In genomic region chr4:40020221-40020620, GRCh38 we compare ENCODE assay signal across 27 cellular contexts.
"Had no signal": no experiment of that assay in that cellular context is flagged by ENCODE, and none has a peak within 500 bp of the region (broad histone marks: within the 10 kb centered on the region; RNA-seq: fewer than 3 reads in every experiment).

No MANE protein-coding gene starts in this region.

- H3K4me3 ChIP-seq: stomach, suprapubic skin, testis, thoracic aorta, thyroid gland, tibial artery, tibial nerve, transverse colon, upper lobe of left lung, upper lobe of right lung, uterus, vagina had no signal

- H3K9me3 ChIP-seq: stomach, suprapubic skin, testis, thoracic aorta, thyroid gland, tibial artery, tibial nerve, transverse colon, upper lobe of left lung, upper lobe of right lung, uterus, vagina had no signal

- H3K27ac Mint-ChIP-seq: stimulated activated effector memory CD8-positive, alpha-beta T cell treated with anti-CD3 and anti-CD28 coated beads, Interleukin-12 subunit alpha, Interleukin-12 subunit beta, amount 100 ng/mL, for 72 hours; stimulated activated memory B cell treated with anti-CD40 and anti-IgM and Interleukin-4, amounts not matched to agents 10 μg/mL and 1 μg/mL and 100 μg/mL, for 72 hours; stimulated activated naive B cell treated with anti-CD40 and anti-IgM and Interleukin-4, amounts not matched to agents 10 μg/mL and 1 μg/mL and 100 μg/mL, for 72 hours; stimulated activated naive CD8-positive, alpha-beta T cell treated with anti-CD3 and anti-CD28 coated beads, Interleukin-15, amount 100 ng/mL, for 72 hours; stimulated activated naive CD8-positive, alpha-beta T cell treated with anti-CD3 and anti-CD28 coated beads, Interleukin-15, Interleukin-2, amounts not matched to agents 100 ng/mL and 50 ng/mL, for 24 hours; type B pancreatic cell had no signal

- H3K4me3 Mint-ChIP-seq: stimulated activated effector memory CD8-positive, alpha-beta T cell treated with anti-CD3 and anti-CD28 coated beads, Interleukin-12 subunit alpha, Interleukin-12 subunit beta, amount 100 ng/mL, for 72 hours; stimulated activated memory B cell treated with anti-CD40 and anti-IgM and Interleukin-4, amounts not matched to agents 10 μg/mL and 1 μg/mL and 100 μg/mL, for 72 hours; stimulated activated naive B cell treated with anti-CD40 and anti-IgM and Interleukin-4, amounts not matched to agents 10 μg/mL and 1 μg/mL and 100 μg/mL, for 72 hours; stimulated activated naive CD8-positive, alpha-beta T cell treated with anti-CD3 and anti-CD28 coated beads, Interleukin-15, amount 100 ng/mL, for 72 hours; stimulated activated naive CD8-positive, alpha-beta T cell treated with anti-CD3 and anti-CD28 coated beads, Interleukin-15, Interleukin-2, amounts not matched to agents 100 ng/mL and 50 ng/mL, for 24 hours; type B pancreatic cell had no signal

- H3K4me1 Mint-ChIP-seq: stimulated activated effector memory CD8-positive, alpha-beta T cell treated with anti-CD3 and anti-CD28 coated beads, Interleukin-12 subunit alpha, Interleukin-12 subunit beta, amount 100 ng/mL, for 72 hours; stimulated activated memory B cell treated with anti-CD40 and anti-IgM and Interleukin-4, amounts not matched to agents 10 μg/mL and 1 μg/mL and 100 μg/mL, for 72 hours; stimulated activated naive B cell treated with anti-CD40 and anti-IgM and Interleukin-4, amounts not matched to agents 10 μg/mL and 1 μg/mL and 100 μg/mL, for 72 hours; stimulated activated naive CD8-positive, alpha-beta T cell treated with anti-CD3 and anti-CD28 coated beads, Interleukin-15, amount 100 ng/mL, for 72 hours had no signal

- H3K36me3 Mint-ChIP-seq: stimulated activated effector memory CD8-positive, alpha-beta T cell treated with anti-CD3 and anti-CD28 coated beads, Interleukin-12 subunit alpha, Interleukin-12 subunit beta, amount 100 ng/mL, for 72 hours; stimulated activated memory B cell treated with anti-CD40 and anti-IgM and Interleukin-4, amounts not matched to agents 10 μg/mL and 1 μg/mL and 100 μg/mL, for 72 hours; stimulated activated naive B cell treated with anti-CD40 and anti-IgM and Interleukin-4, amounts not matched to agents 10 μg/mL and 1 μg/mL and 100 μg/mL, for 72 hours; type B pancreatic cell had no signal

- ATAC-seq: stimulated activated effector memory CD8-positive, alpha-beta T cell treated with anti-CD3 and anti-CD28 coated beads, Interleukin-12 subunit alpha, Interleukin-12 subunit beta, amount 100 ng/mL, for 72 hours; stimulated activated memory B cell treated with anti-CD40 and anti-IgM and Interleukin-4, amounts not matched to agents 10 μg/mL and 1 μg/mL and 100 μg/mL, for 72 hours; stimulated activated naive B cell treated with anti-CD40 and anti-IgM and Interleukin-4, amounts not matched to agents 10 μg/mL and 1 μg/mL and 100 μg/mL, for 72 hours; stimulated activated naive CD8-positive, alpha-beta T cell treated with anti-CD3 and anti-CD28 coated beads, Interleukin-15, amount 100 ng/mL, for 72 hours; stimulated activated naive CD8-positive, alpha-beta T cell treated with anti-CD3 and anti-CD28 coated beads, Interleukin-15, Interleukin-2, amounts not matched to agents 100 U/mL and 50 U/mL, for 24 hours; upper lobe of right lung had no signal

- H3K36me3 ChIP-seq: stomach, suprapubic skin, thoracic aorta, thyroid gland, tibial artery, tibial nerve, transverse colon, upper lobe of left lung, upper lobe of right lung, uterus, vagina had no signal

- H3K4me1 ChIP-seq: stomach, suprapubic skin, testis, thyroid gland, tibial artery, tibial nerve, transverse colon, upper lobe of left lung, upper lobe of right lung, uterus, vagina had no signal

- H3K27me3 ChIP-seq: stomach, suprapubic skin, testis, thyroid gland, tibial artery, tibial nerve, transverse colon, upper lobe of left lung, upper lobe of right lung, uterus, vagina had no signal

- DNase-seq: stimulated activated CD4-positive, alpha-beta T cell treated with anti-CD3 and anti-CD28 coated beads, Interleukin-2, amount 100 ng/mL, for 48 hours; stimulated activated CD4-positive, alpha-beta T cell treated with anti-CD3 and anti-CD28 coated beads, Interleukin-4, amount 100 ng/mL, for 1 hour; stimulated activated CD4-positive, alpha-beta T cell treated with anti-CD3 and anti-CD28 coated beads, Interleukin-4, amount 100 ng/mL, for 24 hours; stimulated activated CD4-positive, alpha-beta T cell treated with anti-CD3 and anti-CD28 coated beads, Interleukin-4, amount 100 ng/mL, for 4 hours; stimulated activated CD8-positive, alpha-beta memory T cell treated with anti-CD3 and anti-CD28 coated beads, Interleukin-4, amount 100 ng/mL, for 48 hours; stimulated activated naive B cell treated with anti-CD40 and anti-IgM and Interleukin-4, amounts not matched to agents 10 μg/mL and 1 μg/mL and 100 μg/mL, for 72 hours; stimulated activated naive CD4-positive, alpha-beta T cell; stimulated activated naive CD4-positive, alpha-beta T cell treated with Interleukin-2 at 50 U/mL for 16 hours; stimulated activated naive CD8-positive, alpha-beta T cell treated with anti-CD3 and anti-CD28 coated beads, Interleukin-15, amount 100 ng/mL, for 72 hours; stimulated activated naive CD8-positive, alpha-beta T cell treated with anti-CD3 and anti-CD28 coated beads, Interleukin-15, Interleukin-2, amounts not matched to agents 100 U/mL and 50 U/mL, for 24 hours; stomach; substantia nigra; testis; thyroid gland; tibial artery; transverse colon; upper lobe of right lung; uterus had no signal

- H3K27ac ChIP-seq: stomach, suprapubic skin, testis, thoracic aorta, thyroid gland, tibial artery, tibial nerve, transverse colon, upper lobe of left lung, upper lobe of right lung, uterus, vagina had no signal

- H3K9me3 Mint-ChIP-seq: stimulated activated effector memory CD8-positive, alpha-beta T cell treated with anti-CD3 and anti-CD28 coated beads, Interleukin-12 subunit alpha, Interleukin-12 subunit beta, amount 100 ng/mL, for 72 hours; stimulated activated memory B cell treated with anti-CD40 and anti-IgM and Interleukin-4, amounts not matched to agents 10 μg/mL and 1 μg/mL and 100 μg/mL, for 72 hours; stimulated activated naive CD8-positive, alpha-beta T cell treated with anti-CD3 and anti-CD28 coated beads, Interleukin-15, amount 100 ng/mL, for 72 hours; stimulated activated naive CD8-positive, alpha-beta T cell treated with anti-CD3 and anti-CD28 coated beads, Interleukin-15, Interleukin-2, amounts not matched to agents 100 ng/mL and 50 ng/mL, for 24 hours; type B pancreatic cell had no signal

- H3K27me3 Mint-ChIP-seq: stimulated activated memory B cell treated with anti-CD40 and anti-IgM and Interleukin-4, amounts not matched to agents 10 μg/mL and 1 μg/mL and 100 μg/mL, for 72 hours; stimulated activated naive CD8-positive, alpha-beta T cell treated with anti-CD3 and anti-CD28 coated beads, Interleukin-15, amount 100 ng/mL, for 72 hours; type B pancreatic cell had no signal
